ENCODE assay signal across 24 cellular contexts in genomic region chr2:26112201-26112600, GRCh38.
"Had no signal": no experiment of that assay in that cellular context is flagged by ENCODE, and none has a peak within 500 bp of the region (broad histone marks: within the 10 kb centered on the region; RNA-seq: fewer than 3 reads in every experiment).

No MANE protein-coding gene starts in this region.

- H3K27ac Mint-ChIP-seq: natural killer cell, progenitor cell of endocrine pancreas, type B pancreatic cell had no signal

- DNase-seq: cortex of kidney; dorsolateral prefrontal cortex; effector CD8-positive, alpha-beta T cell; heart right ventricle; hypothalamus; mammary epithelial cell; natural killer cell; nucleus accumbens; pancreas; right cardiac atrium; small intestine; stimulated activated CD4-positive, alpha-beta T cell treated with anti-CD3 and anti-CD28 coated beads, Interleukin-12 subunit alpha, Interleukin-12 subunit beta, amount 100 ng/mL, for 4 hours; stimulated activated naive CD4-positive, alpha-beta T cell treated with Interleukin-2 at 50 U/mL for 16 hours; thyroid gland; uterus had no signal

- H3K27ac ChIP-seq: dorsolateral prefrontal cortex, heart right ventricle, pancreas, suprapubic skin, thyroid gland, uterus had no signal

- H3K4me1 Mint-ChIP-seq: mesothelial cell of epicardium, neural crest cell had no signal

- H3K9me3 ChIP-seq: heart right ventricle, pancreas, suprapubic skin, thyroid gland, uterus had no signal

- H3K36me3 ChIP-seq: thyroid gland, uterus had no signal

- H3K4me3 ChIP-seq: dorsolateral prefrontal cortex, heart right ventricle, pancreas, suprapubic skin, thyroid gland, uterus had no signal

- FAIRE-seq: endometrium, frontal cortex, islet of Langerhans, pancreas, small intestine had no signal

- ATAC-seq: heart right ventricle, left lobe of liver, natural killer cell, pancreas, right cardiac atrium had no signal

- H3K9me3 Mint-ChIP-seq: mesothelial cell of epicardium, natural killer cell, neural crest cell, type B pancreatic cell had no signal

- H3K27me3 Mint-ChIP-seq: progenitor cell of endocrine pancreas, type B pancreatic cell had no signal

- H3K4me1 ChIP-seq: suprapubic skin, thyroid gland, uterus had no signal

- H3K4me3 Mint-ChIP-seq: mesothelial cell of epicardium, natural killer cell, neural crest cell, type B pancreatic cell had no signal

- H3K36me3 Mint-ChIP-seq: natural killer cell had no signal
